In genomic region chr10:102743078-102743587, GRCh38 we compare ENCODE assay signal across 8 cellular contexts. TPM values are rescaled to one million over a fixed set of nuclear protein-coding genes. Genes with fewer than 3 reads are reported as not detected.
DNase-seq lines count a peak whose midpoint lies in the region; ATAC-seq and TF ChIP-seq lines count a peak whose summit lies in the region.

No MANE protein-coding gene starts in this region.

- H3K4me1 ChIP-seq in thoracic aorta (ENCODE audit: control insufficient read depth in 1 of 2, low read depth in 2 of 2) = peaks cover 27 to 67% of the 10 kb centered on the region in 2 donors

- H3K9me3 Mint-ChIP-seq in activated T-cell treated with anti-CD3 and anti-CD28 coated beads, Interleukin-2, amount 50 U/mL, for 4 hours = peaks cover 4% of the 10 kb centered on the region

- H3K36me3 ChIP-seq in WERI-Rb-1 (no peaks in the 10 kb centered on the region), thoracic aorta (no peaks in the 10 kb centered on the region)

- TF ChIP-seq CTCF in WERI-Rb-1 (IDR thresholded peaks at IDR 0.05; ENCODE audit: low read depth, low read length) (no peak), thoracic aorta (IDR thresholded peaks at IDR 0.05) (no peak)

- no peak for DNase-seq in activated T-cell treated with anti-CD3 and anti-CD28 coated beads, Interleukin-2, amount 50 U/mL, for 4 hours
- DNase-seq in activated T-cell treated with anti-CD3 and anti-CD28 coated beads, Interleukin-2, amount 50 U/mL, for 1 hour = no peak
- no peak for DNase-seq in WERI-Rb-1
- no peak for DNase-seq in thoracic aorta (ENCODE audit: low spot score)
- no peak for DNase-seq in GOT3 (lab: John Stamatoyannopoulos, UW)

- no peaks in the 10 kb centered on the region for H3K27me3 Mint-ChIP-seq in activated T-cell treated with anti-CD3 and anti-CD28 coated beads, Interleukin-2, amount 50 U/mL, for 4 hours (ENCODE audit: low read depth)

- no peak overlapping the region for H3K4me3 ChIP-seq in WERI-Rb-1 (ENCODE audit: low read depth, low read length)
- peak overlapping the region; percentile 95 for H3K4me3 ChIP-seq in thoracic aorta

- no peaks in the 10 kb centered on the region for H3K36me3 Mint-ChIP-seq in activated T-cell treated with anti-CD3 and anti-CD28 coated beads, Interleukin-2, amount 50 U/mL, for 4 hours (ENCODE audit: insufficient read depth)

- H3K27ac ChIP-seq in WERI-Rb-1 (peak overlapping the region; percentile 31; the same call in 1 of the 2 replicates), layer of hippocampus (ENCODE audit: low read depth, low read length) (peak overlapping the region; percentile 33), thoracic aorta (peak overlapping the region; percentile 15 to 94)

- no peaks in the 10 kb centered on the region for H3K9me3 ChIP-seq in WERI-Rb-1 (ENCODE audit: severe bottlenecking)
- no peaks in the 10 kb centered on the region for H3K9me3 ChIP-seq in thoracic aorta

- ATAC-seq in activated T-cell treated with anti-CD3 and anti-CD28 coated beads, Interleukin-2, amount 50 U/mL, for 4 hours = peak in 1 of 2 donors; percentile 4
- no peak for ATAC-seq in thoracic aorta (ENCODE audit: insufficient number of reproducible peaks, low FRiP score, low read depth)
- ATAC-seq in GM19023 (IDR thresholded peaks at IDR 0.05; ENCODE audit: unreplicated experiment) = no peak
- no peak for ATAC-seq in GM21447 (IDR thresholded peaks at IDR 0.05; ENCODE audit: unreplicated experiment)

- H3K27me3 ChIP-seq in WERI-Rb-1 (ENCODE audit: insufficient read depth, low read depth, severe bottlenecking) = no peaks in the 10 kb centered on the region
- no peaks in the 10 kb centered on the region for H3K27me3 ChIP-seq in layer of hippocampus (ENCODE audit: control insufficient read depth, insufficient read depth, low read length)
- H3K27me3 ChIP-seq in thoracic aorta (replicated peaks; ENCODE audit: insufficient read depth) = no peaks in the 10 kb centered on the region

- peak overlapping the region; percentile 97 for H3K4me3 Mint-ChIP-seq in activated T-cell treated with anti-CD3 and anti-CD28 coated beads, Interleukin-2, amount 50 U/mL, for 4 hours

- peaks cover 39% of the 10 kb centered on the region for H3K4me1 Mint-ChIP-seq in activated T-cell treated with anti-CD3 and anti-CD28 coated beads, Interleukin-2, amount 50 U/mL, for 4 hours (ENCODE audit: low read depth)

RNA-seq across cellular contexts. Expression of gene WBP1L, which starts 0.6 kb away (rescaled TPM):
- total RNA-seq in activated T-cell treated with anti-CD3 and anti-CD28 coated beads, Interleukin-2, amount 50 U/mL, for 4 hours = 10 to 100 TPM; 12.8 to 15.1 (median 14.0) TPM
- total RNA-seq in thoracic aorta = 100 to 1,000 TPM; 123 to 268 TPM

RNA-seq across cellular contexts. Expression of gene SFXN2, which starts 28.7 kb away (rescaled TPM):
- total RNA-seq in activated T-cell treated with anti-CD3 and anti-CD28 coated beads, Interleukin-2, amount 50 U/mL, for 4 hours = 10 to 100 TPM; 29.0 to 33.7 (median 31.2) TPM
- total RNA-seq in thoracic aorta = 10 to 100 TPM in 1 of 2 donors, 1 to 10 TPM in 1; 1.6 to 18.3 TPM

RNA-seq across cellular contexts. Expression of gene ARL3, which starts 28.9 kb away (rescaled TPM):
- 1 to 10 TPM; 3.2 to 4.8 (median 3.3) TPM for total RNA-seq in activated T-cell treated with anti-CD3 and anti-CD28 coated beads, Interleukin-2, amount 50 U/mL, for 4 hours
- 1 to 10 TPM; 5.1 to 8.8 TPM for total RNA-seq in thoracic aorta

Comparison
In these comparisons a context has a peak if more than half of its experiments do, and no peak if none do; other contexts are left out.
1. RNA of gene WBP1L, which starts 0.6 kb away (total RNA-seq): 123 to 268 TPM in thoracic aorta; 12.8 to 15.1 TPM in activated T-cell treated with anti-CD3 and anti-CD28 coated beads, Interleukin-2, amount 50 U/mL, for 4 hours; every median in the first group is over 4 times any median in the second.
2. Peak in every context shown above with its lines, with median percentiles within 50 percentile points of each other: H3K27ac ChIP-seq.